8 cellular contexts compared by ENCODE assay signal in the genomic region with DNA sequence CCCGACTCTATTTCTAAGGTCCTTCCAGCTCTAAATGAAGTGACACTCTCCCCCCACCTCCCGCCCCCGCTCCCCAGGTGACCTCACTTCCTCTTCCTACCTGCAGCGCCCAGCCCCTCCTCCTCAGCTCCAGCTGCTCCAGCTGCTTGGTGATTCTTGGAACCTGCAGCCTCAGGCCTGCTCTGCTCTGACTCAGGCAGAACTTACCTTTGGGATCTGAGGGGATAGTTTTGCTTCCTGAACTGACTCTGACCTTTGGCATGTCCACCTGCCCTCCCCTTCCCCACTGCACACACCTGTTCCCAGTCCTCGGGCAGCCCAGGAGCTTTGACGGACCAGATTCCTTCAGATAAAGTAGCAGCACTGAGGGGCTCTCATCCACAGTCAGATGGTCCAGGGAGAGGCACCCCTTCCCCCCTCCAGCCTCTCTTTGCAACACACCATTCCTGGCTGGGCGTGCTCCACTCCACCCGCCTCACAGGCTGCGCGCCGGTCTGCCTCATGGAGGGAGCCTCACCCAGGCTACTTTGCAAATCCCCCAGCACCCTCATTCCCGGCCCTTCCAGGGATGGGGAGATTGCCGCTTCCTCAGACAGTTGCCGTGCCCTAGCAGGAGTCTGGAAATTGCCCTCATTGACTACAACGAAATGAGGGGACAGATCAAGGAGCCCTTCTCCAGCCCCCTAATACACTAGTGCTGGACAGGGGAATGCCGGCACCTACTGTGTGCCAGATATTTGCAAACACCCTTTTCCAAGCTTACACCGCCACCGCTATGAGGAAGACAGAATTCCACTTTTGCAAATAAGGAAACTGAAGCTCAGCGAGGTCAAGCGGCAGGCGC. TPM values are rescaled to one million over a fixed set of nuclear protein-coding genes. Genes with fewer than 3 reads are reported as not detected.
A peak's percentile ranks its signal among the peaks of the same experiment; 100 is the strongest.
DNase-seq lines count a peak whose midpoint lies in the region; ATAC-seq and TF ChIP-seq lines count a peak whose summit lies in the region.

No MANE protein-coding gene starts in this region.

- H3K4me3 ChIP-seq in heart left ventricle (peak overlapping the region; percentile 61 to 100 (median 89)), gastrocnemius medialis (peak overlapping the region; percentile 78 to 92 (median 83))

- in situ Hi-C loops in gastrocnemius medialis (cut with MboI; ENCODE audit: low sequenced_read_pairs in 4 of 4), result loop anchor here in 3 of 4 donors (5.0 to 10.0 kb wide), 2 partner anchors 174 to 176 kb away; partner anchors contain the start of gene PPCDC (in 1 of the 3)

- no peak for TF ChIP-seq CTCF in heart left ventricle (IDR thresholded peaks at IDR 0.05)
- no peak for TF ChIP-seq CTCF in gastrocnemius medialis (IDR thresholded peaks at IDR 0.05 in 4 of 5, conservative IDR thresholded peaks at IDR 0.05 in 1 of 5)

- intact Hi-C loops in heart left ventricle (cut with DNase I), result loop anchor here in 7 of 10 donors (1.0 to 10.0 kb wide), 6 partner anchors 74 to 264 kb away; partner anchors contain the start of genes RPP25 (in 3 of the 7), COMMD4 (in 1 of the 7) and COX5A (in 1 of the 7)
- intact Hi-C loops in gastrocnemius medialis (cut with DNase I; ENCODE audit: low total_unique reads), result loop anchor here (10.0 kb wide), 1 partner anchor 566 kb away; no protein-coding TSS in a partner anchor

- H3K9me3 ChIP-seq in heart left ventricle, result no peaks in the 10 kb centered on the region
- no peaks in the 10 kb centered on the region for H3K9me3 ChIP-seq in gastrocnemius medialis

- peak in 1 of 4 donors; percentile 3 for ATAC-seq in heart left ventricle
- ATAC-seq in gastrocnemius medialis, result peak in 1 of 2 donors; percentile 8

- H3K4me1 ChIP-seq in heart left ventricle (peaks cover 0 to 75% (median 55%) of the 10 kb centered on the region in 12 donors), gastrocnemius medialis (peaks cover 7 to 16% of the 10 kb centered on the region in 2 donors)

- DNase-seq in NCI-H1417 (lab: John Stamatoyannopoulos, UW) (peak; percentile 32 to 85 (median 75)), NCI-H1417 treated with DMSO at 0.1 percent for 48 hours (lab: John Stamatoyannopoulos, UW) (no peak), NCI-H2196 (lab: John Stamatoyannopoulos, UW; ENCODE audit: unreplicated experiment) (peak; percentile 68), heart left ventricle (peak in 3 of 5 donors; percentile 50 to 66 (median 65)), gastrocnemius medialis (no peak), MV-4-11 (lab: John Stamatoyannopoulos, UW) (no peak), NCI-H226 (no peak)
- DNase-seq in activated effector memory CD4-positive, alpha-beta T cell treated with anti-CD3 and anti-CD28 coated beads, Interleukin-2, amount 50 U/mL, for 16 hours, result peak; percentile 77

- H3K36me3 ChIP-seq in heart left ventricle, result peaks cover 0 to 5% (median 1%) of the 10 kb centered on the region in 9 donors
- no peaks in the 10 kb centered on the region for H3K36me3 ChIP-seq in gastrocnemius medialis

- H3K27ac ChIP-seq in heart left ventricle (peak overlapping the region; percentile 20 to 99 (median 97)), gastrocnemius medialis (peak overlapping the region; percentile 82 to 87 (median 83))

- no peak for TF ChIP-seq POLR2A in heart left ventricle (IDR thresholded peaks at IDR 0.05)
- TF ChIP-seq POLR2A in gastrocnemius medialis (IDR thresholded peaks at IDR 0.05), result no peak

- H3K27me3 ChIP-seq in heart left ventricle (no peaks in the 10 kb centered on the region), gastrocnemius medialis (no peaks in the 10 kb centered on the region)

- 11 to 21% (median 13%) methylated on average over 13 to 21 of the region's 21 CpGs for WGBS in heart left ventricle, 4 donors

RNA-seq across cellular contexts. Expression of gene C15orf39, which starts 0.7 kb away (rescaled TPM):
- total RNA-seq in heart left ventricle, result 10 to 100 TPM in 8 of 9 donors, 1 to 10 TPM in 1; 10.0 to 26.1 (median 13.9) TPM
- polyA plus RNA-seq in heart left ventricle, result 10 to 100 TPM in 1 of 2 donors, 1 to 10 TPM in 1; 6.5 to 11.9 TPM
- 1 to 10 TPM; 1.6 to 3.8 (median 2.6) TPM for total RNA-seq in gastrocnemius medialis

RNA-seq across cellular contexts. Expression of gene GOLGA6C, which starts 57.1 kb away (rescaled TPM):
- not detected for total RNA-seq in heart left ventricle
- not detected for polyA plus RNA-seq in heart left ventricle
- under 1 TPM in 2 of 4 donors, not detected in 2; 0.17 to 0.41 TPM for total RNA-seq in gastrocnemius medialis

Comparison
In these comparisons a context has a peak if more than half of its experiments do, and no peak if none do; other contexts are left out.
1. DNase-seq: peak in NCI-H1417 (3 of 3), NCI-H2196 (single experiment), activated effector memory CD4-positive, alpha-beta T cell treated with anti-CD3 and anti-CD28 coated beads, Interleukin-2, amount 50 U/mL, for 16 hours (single experiment) and heart left ventricle (3 of 5); none in NCI-H1417 treated with DMSO at 0.1 percent for 48 hours (single experiment), gastrocnemius medialis (0 of 2), MV-4-11 (single experiment) and NCI-H226 (single experiment).